In the genomic region with DNA sequence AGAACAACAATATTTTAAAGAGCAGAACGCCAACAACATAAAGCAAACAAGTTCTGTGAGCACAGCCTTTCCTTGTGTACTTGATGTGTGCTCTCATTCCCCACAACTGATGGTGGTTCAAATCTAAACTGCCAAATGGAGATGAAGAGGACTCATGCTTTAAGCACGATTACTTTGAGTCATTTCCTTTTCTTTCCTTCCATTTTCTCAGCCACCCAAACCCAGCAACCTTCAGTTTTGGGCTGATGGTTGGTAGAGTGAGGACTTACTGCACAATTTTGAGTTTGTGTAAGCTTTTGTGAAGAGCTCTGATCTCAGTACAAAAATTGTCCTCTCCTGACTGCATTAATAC, we compare ENCODE assay signal across 8 cellular contexts. TPM values are rescaled to one million over a fixed set of nuclear protein-coding genes. Genes with fewer than 3 reads are reported as not detected.
A peak's percentile ranks its signal among the peaks of the same experiment; 100 is the strongest.
DNase-seq lines count a peak whose midpoint lies in the region; ATAC-seq and TF ChIP-seq lines count a peak whose summit lies in the region.

No MANE protein-coding gene starts in this region.

- TF ChIP-seq POLR2A in esophagus muscularis mucosa (IDR thresholded peaks at IDR 0.05; ENCODE audit: low read depth), result no peak

- no peaks in the 10 kb centered on the region for H3K27me3 Mint-ChIP-seq in activated CD4-positive, alpha-beta T cell treated with anti-CD3 and anti-CD28 coated beads, Interleukin-2, amount 10 ng/mL, durations not matched to agents 24 days and 14 days

- no peaks in the 10 kb centered on the region for H3K27me3 ChIP-seq in esophagus muscularis mucosa

- H3K9me3 ChIP-seq in SK-N-MC (ENCODE audit: low read depth, low read length), result no peaks in the 10 kb centered on the region
- H3K9me3 ChIP-seq in esophagus muscularis mucosa, result no peaks in the 10 kb centered on the region

- H3K27ac Mint-ChIP-seq in activated CD4-positive, alpha-beta T cell treated with anti-CD3 and anti-CD28 coated beads, Interleukin-2, amount 10 ng/mL, durations not matched to agents 24 days and 14 days, result peak overlapping the region; percentile 98
- peak overlapping the region; percentile 98 for H3K27ac Mint-ChIP-seq in stimulated activated effector memory CD8-positive, alpha-beta T cell treated with anti-CD3 and anti-CD28 coated beads, Interleukin-12 subunit alpha, Interleukin-12 subunit beta, amount 100 ng/mL, for 72 hours

- H3K4me3 Mint-ChIP-seq in activated CD4-positive, alpha-beta T cell treated with anti-CD3 and anti-CD28 coated beads, Interleukin-2, amount 10 ng/mL, durations not matched to agents 24 days and 14 days, result peak overlapping the region; percentile 94
- peak overlapping the region; percentile 82 for H3K4me3 Mint-ChIP-seq in stimulated activated effector memory CD8-positive, alpha-beta T cell treated with anti-CD3 and anti-CD28 coated beads, Interleukin-12 subunit alpha, Interleukin-12 subunit beta, amount 100 ng/mL, for 72 hours

- H3K27ac ChIP-seq in SK-N-MC (peak overlapping the region; percentile 70), esophagus muscularis mucosa (replicated peaks in 1 of 4) (peak overlapping the region in 3 of 4 donors; percentile 92 to 96 (median 95))

- peaks cover 20% of the 10 kb centered on the region for H3K36me3 ChIP-seq in SK-N-MC (ENCODE audit: insufficient read depth, low read length)
- H3K36me3 ChIP-seq in esophagus muscularis mucosa, result no peaks in the 10 kb centered on the region

- H3K4me3 ChIP-seq in SK-N-MC, result peak overlapping the region; percentile 98
- no peak overlapping the region for H3K4me3 ChIP-seq in esophagus muscularis mucosa

- DNase-seq in activated CD4-positive, alpha-beta T cell treated with anti-CD3 and anti-CD28 coated beads, Interleukin-2, amount 10 ng/mL, durations not matched to agents 24 days and 14 days, result peak; percentile 81
- no peak for DNase-seq in activated CD4-positive, alpha-beta T cell treated with anti-CD3 and anti-CD28 coated beads for 1 hour
- no peak for DNase-seq in SK-N-MC (ENCODE audit: low read depth, low spot score)
- DNase-seq in esophagus muscularis mucosa (ENCODE audit: extremely low spot score), result no peak
- no peak for DNase-seq in stimulated activated effector memory CD8-positive, alpha-beta T cell treated with anti-CD3 and anti-CD28 coated beads, Interleukin-12 subunit alpha, Interleukin-12 subunit beta, amount 100 ng/mL, for 72 hours (ENCODE audit: low spot score in 2 of 2)
- no peak for DNase-seq in NCI-H1436 treated with DMSO at 0.1 percent for 48 hours (lab: John Stamatoyannopoulos, UW)
- no peak for DNase-seq in effector CD4-positive, alpha-beta T cell
- DNase-seq in germinal center (ENCODE audit: low spot score), result no peak

- ATAC-seq in stimulated activated effector memory CD8-positive, alpha-beta T cell treated with anti-CD3 and anti-CD28 coated beads, Interleukin-12 subunit alpha, Interleukin-12 subunit beta, amount 100 ng/mL, for 72 hours, result peak; percentile 65

- peaks cover 44% of the 10 kb centered on the region for H3K4me1 Mint-ChIP-seq in activated CD4-positive, alpha-beta T cell treated with anti-CD3 and anti-CD28 coated beads, Interleukin-2, amount 10 ng/mL, durations not matched to agents 24 days and 14 days
- H3K4me1 Mint-ChIP-seq in stimulated activated effector memory CD8-positive, alpha-beta T cell treated with anti-CD3 and anti-CD28 coated beads, Interleukin-12 subunit alpha, Interleukin-12 subunit beta, amount 100 ng/mL, for 72 hours, result peaks cover 40% of the 10 kb centered on the region

- H3K36me3 Mint-ChIP-seq in activated CD4-positive, alpha-beta T cell treated with anti-CD3 and anti-CD28 coated beads, Interleukin-2, amount 10 ng/mL, durations not matched to agents 24 days and 14 days (ENCODE audit: low read depth), result peaks cover 15% of the 10 kb centered on the region
- H3K36me3 Mint-ChIP-seq in stimulated activated effector memory CD8-positive, alpha-beta T cell treated with anti-CD3 and anti-CD28 coated beads, Interleukin-12 subunit alpha, Interleukin-12 subunit beta, amount 100 ng/mL, for 72 hours, result peaks cover 42% of the 10 kb centered on the region

- peaks cover 15 to 33% (median 25%) of the 10 kb centered on the region in 4 donors for H3K4me1 ChIP-seq in esophagus muscularis mucosa

- no peak for TF ChIP-seq CTCF in esophagus muscularis mucosa (IDR thresholded peaks at IDR 0.05)

- TF ChIP-seq EP300 in esophagus muscularis mucosa (IDR thresholded peaks at IDR 0.05), result no peak

- peak overlapping the region; percentile 94 for H3K9ac ChIP-seq in SK-N-MC (ENCODE audit: insufficient read length)

- intact Hi-C loops in activated CD4-positive, alpha-beta T cell treated with anti-CD3 and anti-CD28 coated beads, Interleukin-2, amount 10 ng/mL, durations not matched to agents 24 days and 14 days (cut with micrococcal nuclease), result loop anchor here (1.0 to 10.0 kb wide), 4 partner anchors 14 to 132 kb away; partner anchors contain the start of gene NELFA
- intact Hi-C loops in esophagus muscularis mucosa (cut with DNase I), result no loop called here

- WGBS in esophagus muscularis mucosa, result 49% methylated on average over 2 of the region's 2 CpGs

- no peaks in the 10 kb centered on the region for H3K9me3 Mint-ChIP-seq in activated CD4-positive, alpha-beta T cell treated with anti-CD3 and anti-CD28 coated beads, Interleukin-2, amount 10 ng/mL, durations not matched to agents 24 days and 14 days
- H3K9me3 Mint-ChIP-seq in stimulated activated effector memory CD8-positive, alpha-beta T cell treated with anti-CD3 and anti-CD28 coated beads, Interleukin-12 subunit alpha, Interleukin-12 subunit beta, amount 100 ng/mL, for 72 hours, result no peaks in the 10 kb centered on the region

RNA-seq across cellular contexts. Expression of gene NSD2, which starts 1.7 kb away (rescaled TPM):
- total RNA-seq in activated CD4-positive, alpha-beta T cell treated with anti-CD3 and anti-CD28 coated beads, Interleukin-2, amount 10 ng/mL, durations not matched to agents 24 days and 14 days, result 208 and 214 TPM in 2 replicates
- 10 to 100 TPM; 31.8 to 44.2 (median 37.5) TPM for total RNA-seq in esophagus muscularis mucosa

RNA-seq across cellular contexts. Expression of gene LETM1, which starts 16.9 kb away (rescaled TPM):
- total RNA-seq in activated CD4-positive, alpha-beta T cell treated with anti-CD3 and anti-CD28 coated beads, Interleukin-2, amount 10 ng/mL, durations not matched to agents 24 days and 14 days, result 97.2 and 98.7 TPM in 2 replicates
- 10 to 100 TPM; 23.7 to 34.7 (median 33.3) TPM for total RNA-seq in esophagus muscularis mucosa
